Comparison of ENCODE assay signal across 8 cellular contexts in genomic region chr2:197434541-197435513, GRCh38. TPM values are rescaled to one million over a fixed set of nuclear protein-coding genes. Genes with fewer than 3 reads are reported as not detected.
DNase-seq lines count a peak whose midpoint lies in the region; ATAC-seq and TF ChIP-seq lines count a peak whose summit lies in the region.

Gene SF3B1 (minus strand): TSS chr2:197435028. CDS start chr2:197434999, 29 bp downstream.

- intact Hi-C loops in PC-3 (cut with micrococcal nuclease) (loop anchor here (1.0 to 10.0 kb wide), 2 partner anchors 18 to 270 kb away; partner anchors contain the start of genes COQ10B and MARS2), mucosa of descending colon (cut with DNase I, micrococcal nuclease) (no loop called here)

- no peaks in the 10 kb centered on the region for H3F3A ChIP-seq in PC-3 (ENCODE audit: low read length, unreplicated experiment)

- DNase-seq in DMS114 treated with DMSO at 0.1 percent for 48 hours (lab: John Stamatoyannopoulos, UW; ENCODE audit: unreplicated experiment) = peak; percentile 90
- DNase-seq in PC-3 = peak; percentile 98
- DNase-seq in activated T-cell treated with anti-CD3 and anti-CD28 coated beads for 48 hours (ENCODE audit: low read depth) = peak; percentile 98
- DNase-seq in epithelial cell of prostate (ENCODE audit: low read depth, low spot score) = peak; percentile 89
- DNase-seq in mucosa of descending colon = peak; percentile 99
- peak; percentile 99 for DNase-seq in stimulated activated CD8-positive, alpha-beta memory T cell treated with anti-CD3 and anti-CD28 coated beads, Interleukin-4, amount 100 ng/mL, for 24 hours (ENCODE audit: low read depth)

- CTCF ChIA-PET in PC-3 (lab: Charles Lee) = no interaction called here

- H3K9ac ChIP-seq in PC-3 (ENCODE audit: low read length) = peak within 1 kb of the TSS; percentile 96

- peaks cover 32% of the 10 kb centered on the region for H4K20me1 ChIP-seq in PC-3 (ENCODE audit: low read length)

- TF ChIP-seq CTCF in PC-3 (conservative IDR thresholded peaks at IDR 0.05; ENCODE audit: low read depth, low read length) (no peak), mucosa of descending colon (IDR thresholded peaks at IDR 0.05) (no peak)

- peaks cover 62% of the 10 kb centered on the region for H3K79me2 ChIP-seq in PC-3 (ENCODE audit: low read length)

- peak within 1 kb of the TSS; percentile 86 for H2AFZ ChIP-seq in PC-3 (ENCODE audit: low read length)

- H3K4me3 ChIP-seq in PC-3 (ENCODE audit: low read length) (peak within 1 kb of the TSS; percentile 81), mucosa of descending colon (peak within 1 kb of the TSS; percentile 92)

- H3K36me3 ChIP-seq in PC-3 (ENCODE audit: low read depth, low read length) (no peaks in the 10 kb centered on the region), mucosa of descending colon (ENCODE audit: low read depth) (no peaks in the 10 kb centered on the region)

- peak within 1 kb of the TSS; percentile 90 for H3K4me2 ChIP-seq in PC-3 (ENCODE audit: low read length)

- no peak for TF ChIP-seq RAD21 in Ishikawa (IDR thresholded peaks at IDR 0.05; ENCODE audit: low read depth)

- peak within 1 kb of the TSS; percentile 76 for H3K27ac ChIP-seq in PC-3 (ENCODE audit: low read length)
- H3K27ac ChIP-seq in epithelial cell of prostate = peak within 1 kb of the TSS; percentile 77

- no peaks in the 10 kb centered on the region for H3K9me2 ChIP-seq in PC-3 (replicated peaks; ENCODE audit: low read length)

- TF ChIP-seq EP300 in Ishikawa (IDR thresholded peaks at IDR 0.05; ENCODE audit: borderline replicate concordance) = no peak

- peaks cover 23% of the 10 kb centered on the region for H3K4me1 ChIP-seq in PC-3 (ENCODE audit: insufficient read depth, low read length)
- peaks cover 33% of the 10 kb centered on the region for H3K4me1 ChIP-seq in mucosa of descending colon (ENCODE audit: low read depth)

- no peaks in the 10 kb centered on the region for H3K9me3 ChIP-seq in PC-3 (ENCODE audit: low read length)
- H3K9me3 ChIP-seq in mucosa of descending colon = no peaks in the 10 kb centered on the region

- H3K27me3 ChIP-seq in PC-3 (ENCODE audit: low read length) = no peaks in the 10 kb centered on the region

- peak; percentile 92 for ATAC-seq in GM21576 (IDR thresholded peaks at IDR 0.05; ENCODE audit: unreplicated experiment)
- peak; percentile 91 for ATAC-seq in PC-3
- ATAC-seq in mucosa of descending colon = peak; percentile 99

- BruUV-seq in PC-3 (replicated peaks; lab: Mats Ljungman, UMichigan) = TSS peak; percentile 63

- POLR2A ChIA-PET in PC-3 (lab: Charles Lee; ENCODE audit: unreplicated experiment) = interaction anchor here (0.5 to 1.4 kb wide), 4 partner anchors 18 to 701 kb away, joined by 3 to 11 read pairs (median 6); partner anchors contain the start of gene HSPD1

TF ChIP-seq in Ishikawa, 13 proteins besides CTCF, POLR2A, EP300 and RAD21:
- TF ChIP-seq CREB1 (IDR thresholded peaks at IDR 0.05; ENCODE audit: low read depth) (peak; percentile 21; the same call in 1 of the 2 replicates), NFIC (IDR thresholded peaks at IDR 0.05) (no peak), EGR1 (IDR thresholded peaks at IDR 0.05) (peak; percentile 32; the same call in 1 of the 2 replicates), USF1 (IDR thresholded peaks at IDR 0.05) (peak; percentile 97), YY1 (IDR thresholded peaks at IDR 0.05; ENCODE audit: low read depth) (peak; percentile 93), ZBTB7A (IDR thresholded peaks at IDR 0.05; ENCODE audit: low read depth) (peak; percentile 92; the same call in 1 of the 2 replicates), TAF1 (IDR thresholded peaks at IDR 0.05; ENCODE audit: low read depth) (peak; percentile 96), MAX (IDR thresholded peaks at IDR 0.05) (peak; percentile 83), TEAD4 (IDR thresholded peaks at IDR 0.05) (peak; percentile 56), TCF12 (IDR thresholded peaks at IDR 0.05; ENCODE audit: low read depth) (peak; percentile 45; the same call in 1 of the 2 replicates), REST (IDR thresholded peaks at IDR 0.05; ENCODE audit: low read depth) (no peak), CEBPB (IDR thresholded peaks at IDR 0.05) (no peak)

RNA-seq across cellular contexts. Expression of gene SF3B1, which starts in this region (rescaled TPM):
- total RNA-seq in PC-3 (2014; rRNA removed) = 125 and 143 TPM in 2 replicates
- 100 to 1,000 TPM; 195 to 255 (median 238) TPM for total RNA-seq in mucosa of descending colon

Comparison
In these comparisons a context has a peak if more than half of its experiments do, and no peak if none do; other contexts are left out.
1. Peak in every context shown above with its lines: DNase-seq, ATAC-seq, H3K4me3 ChIP-seq and H3K27ac ChIP-seq.